8 cellular contexts compared by ENCODE assay signal in the genomic region with DNA sequence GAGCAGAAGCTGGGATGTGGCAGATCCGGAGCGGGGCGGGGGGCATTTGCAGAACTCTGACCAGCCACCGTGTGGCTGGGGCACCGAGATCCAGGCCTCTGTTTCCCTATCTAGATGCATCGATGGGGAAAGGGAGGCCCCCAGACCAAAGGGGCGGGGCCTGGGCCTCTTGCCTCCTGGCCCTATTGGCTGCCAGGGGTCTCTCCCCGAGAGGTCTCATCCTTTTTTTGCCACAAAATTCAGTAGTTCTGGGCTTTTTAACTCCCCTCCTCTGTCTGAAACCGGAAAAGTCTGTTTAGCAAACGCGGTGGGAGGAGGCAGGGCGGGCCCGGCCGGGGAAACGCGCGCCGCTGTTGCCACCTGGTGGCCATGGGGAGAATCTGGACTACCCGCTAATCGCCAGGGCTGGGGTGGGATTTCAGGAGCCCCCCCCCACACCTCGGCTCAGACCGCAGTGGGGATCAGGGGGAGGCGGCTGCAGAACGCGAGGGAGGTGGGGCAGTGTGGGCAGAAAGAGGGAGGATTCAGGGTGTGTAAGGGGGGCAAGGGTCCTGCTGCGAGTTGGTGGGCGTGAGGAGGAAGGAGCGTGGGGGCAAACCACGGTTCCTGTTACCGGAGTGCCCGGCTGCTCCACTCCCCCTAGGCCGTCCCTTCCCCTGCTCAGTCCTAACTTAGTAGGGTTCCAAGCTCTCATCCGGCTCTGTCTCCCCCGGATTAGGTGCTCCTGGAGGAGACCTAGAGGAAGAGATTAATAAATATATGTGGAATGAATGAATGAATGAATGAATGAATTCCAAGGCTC. TPM values are rescaled to one million over a fixed set of nuclear protein-coding genes. Genes with fewer than 3 reads are reported as not detected.
DNase-seq lines count a peak whose midpoint lies in the region; ATAC-seq and TF ChIP-seq lines count a peak whose summit lies in the region.

No MANE protein-coding gene starts in this region.

- H4K8ac ChIP-seq in neuronal stem cell (ENCODE audit: low read depth, low read length): no peak overlapping the region

- intact Hi-C loops in stomach (cut with DNase I; ENCODE audit: low total_unique reads): loop anchor here (2.0 kb wide), 1 partner anchor 52 kb away; no protein-coding TSS in a partner anchor

- no peaks in the 10 kb centered on the region for H3K79me1 ChIP-seq in neuronal stem cell (ENCODE audit: low read depth, low read length)

- peak overlapping the region; percentile 87 for H3K9ac ChIP-seq in neuronal stem cell (ENCODE audit: low read depth, low read length, poor library complexity)

- no peak overlapping the region for H2BK120ac ChIP-seq in neuronal stem cell (ENCODE audit: low read depth, low read length)

- H3K4me2 ChIP-seq in neuronal stem cell (ENCODE audit: insufficient read depth, low read length, poor library complexity, severe bottlenecking): peak overlapping the region; percentile 73

- no peak overlapping the region for H3K23ac ChIP-seq in neuronal stem cell (ENCODE audit: low read depth, low read length, poor library complexity)

- no peak overlapping the region for H2BK15ac ChIP-seq in neuronal stem cell (ENCODE audit: low read length)

- TF ChIP-seq EP300 in gastroesophageal sphincter (IDR thresholded peaks at IDR 0.05) (no peak), stomach (IDR thresholded peaks at IDR 0.05) (no peak)

- H3K4me1 ChIP-seq in SJSA1 (replicated peaks) (peaks cover 23% of the 10 kb centered on the region), gastroesophageal sphincter (peaks cover 0 to 23% (median 9%) of the 10 kb centered on the region in 3 donors), neuronal stem cell (ENCODE audit: control insufficient read depth in 2 of 2, insufficient read depth in 1 of 2, low read depth in 1 of 2, low read length in 2 of 2) (no peaks in the 10 kb centered on the region), stomach (peaks cover 10 to 19% (median 14%) of the 10 kb centered on the region in 4 donors)

- H2BK12ac ChIP-seq in neuronal stem cell (ENCODE audit: low read length): no peak overlapping the region

- H3K18ac ChIP-seq in neuronal stem cell (ENCODE audit: low read length): peak overlapping the region; percentile 66

- H3K9me3 ChIP-seq in SJSA1 (replicated peaks) (no peaks in the 10 kb centered on the region), gastroesophageal sphincter (no peaks in the 10 kb centered on the region), neuronal stem cell (replicated peaks in 1 of 2; ENCODE audit: control insufficient read depth in 2 of 2, insufficient read depth in 1 of 2, low read depth in 1 of 2, low read length in 2 of 2) (peaks cover 0 to 2% of the 10 kb centered on the region in 2 donors), stomach (no peaks in the 10 kb centered on the region)

- 0 to 5% methylated on average over 5 to 15 of the region's 34 CpGs for WGBS in gastroesophageal sphincter (ENCODE audit: low coverage in 1 of 2), 2 donors
- WGBS in neuronal stem cell (ENCODE audit: extremely low coverage in 2 of 2, insufficient read length in 2 of 2, insufficient replicate concordance in 1 of 2), 2 donors: no CpG with 5 or more reads among the region's 34 CpGs
- 3 to 6% (median 5%) methylated on average over 27 to 34 of the region's 34 CpGs for WGBS in stomach, 5 donors

- H3K36me3 ChIP-seq in SJSA1 (no peaks in the 10 kb centered on the region), gastroesophageal sphincter (no peaks in the 10 kb centered on the region), neuronal stem cell (replicated peaks in 1 of 2; ENCODE audit: control insufficient read depth in 2 of 2, insufficient read depth in 2 of 2, low read length in 2 of 2) (no peaks in the 10 kb centered on the region), stomach (no peaks in the 10 kb centered on the region)

- H3K27me3 ChIP-seq in SJSA1 (replicated peaks): no peaks in the 10 kb centered on the region
- H3K27me3 ChIP-seq in gastroesophageal sphincter: peaks cover 2% of the 10 kb centered on the region
- H3K27me3 ChIP-seq in neuronal stem cell (ENCODE audit: control insufficient read depth in 3 of 3, insufficient read depth in 3 of 3, low read depth in 1 of 3, low read length in 3 of 3): peaks cover 0 to 2% (median 0%) of the 10 kb centered on the region in 3 experiments
- peaks cover 0 to 9% (median 0%) of the 10 kb centered on the region in 3 donors for H3K27me3 ChIP-seq in stomach

- DNase-seq in GF-D8 (lab: John Stamatoyannopoulos, UW) (peak; percentile 20), SJSA1 (ENCODE audit: low read depth in 1 of 2, low spot score in 2 of 2) (peak; percentile 65 to 80), neuronal stem cell (ENCODE audit: low spot score) (peak; percentile 78), stomach (peak; percentile 81)
- peak; percentile 68 for DNase-seq in activated gamma-delta T cell treated with anti-CD3 and anti-CD28 coated beads, Interleukin-2, amount 50 U/mL, for 16 hours (ENCODE audit: low read depth)

- peak overlapping the region; percentile 92 for H2AFZ ChIP-seq in neuronal stem cell (ENCODE audit: low read length)

- H3K4me3 ChIP-seq in SJSA1: no peak overlapping the region
- H3K4me3 ChIP-seq in gastroesophageal sphincter: peak overlapping the region in 1 of 2 donors; percentile 22
- H3K4me3 ChIP-seq in neuronal stem cell (ENCODE audit: low read length in 2 of 2): peak overlapping the region; percentile 24 to 36
- H3K4me3 ChIP-seq in stomach: peak overlapping the region in 3 of 4 donors; percentile 22 to 36 (median 29)

- TF ChIP-seq CTCF in LNCAP (IDR thresholded peaks at IDR 0.05): peak; percentile 93
- peak in 3 of 4 experiments; percentile 95 to 99 (median 98) for TF ChIP-seq CTCF in gastroesophageal sphincter (IDR thresholded peaks at IDR 0.05)
- TF ChIP-seq CTCF in stomach (IDR thresholded peaks at IDR 0.05): peak in 5 of 7 experiments; percentile 84 to 97 (median 95)

- no peak overlapping the region for H2AK5ac ChIP-seq in neuronal stem cell (ENCODE audit: low read depth, low read length)

- no peak overlapping the region for H3K4ac ChIP-seq in neuronal stem cell (ENCODE audit: low read length)

- ATAC-seq in gastroesophageal sphincter (peak; percentile 89), GM19397 (IDR thresholded peaks at IDR 0.05; ENCODE audit: unreplicated experiment) (no peak)

- H3K27ac ChIP-seq in SJSA1 (peak overlapping the region; percentile 30; the same call in 1 of the 2 replicates), gastroesophageal sphincter (peak overlapping the region; percentile 37 to 90 (median 82)), neuronal stem cell (replicated peaks; ENCODE audit: low read length) (peak overlapping the region; percentile 64), stomach (peak overlapping the region; percentile 73 to 87 (median 80))

- H3K14ac ChIP-seq in neuronal stem cell (ENCODE audit: low read length): no peak overlapping the region

- no peak overlapping the region for H2BK5ac ChIP-seq in neuronal stem cell (ENCODE audit: low read length)

- TF ChIP-seq POLR2A in gastroesophageal sphincter (IDR thresholded peaks at IDR 0.05) (no peak), stomach (IDR thresholded peaks at IDR 0.05) (no peak)

- H4K91ac ChIP-seq in neuronal stem cell (ENCODE audit: low read depth, low read length, poor library complexity): no peak overlapping the region

RNA-seq across cellular contexts. Expression of gene IL12RB1, which starts 28.3 kb away (rescaled TPM):
- total RNA-seq in SJSA1 (2014; rRNA removed; shearing (Covaris generic)): 0.21 TPM in 1 of 2 replicates, not detected in the other
- total RNA-seq in gastroesophageal sphincter (1 to 10 TPM in 3 of 4 donors, under 1 TPM in 1; 0.15 to 3.5 (median 1.5) TPM), stomach (1 to 10 TPM in 1 of 5 donors, under 1 TPM in 1, not detected in 3; 0.18 to 9.3 TPM)
- polyA plus RNA-seq in neuronal stem cell (2013, experiment 1 of 2): not detected
- polyA plus RNA-seq in neuronal stem cell (2013, experiment 2 of 2): not detected
- under 1 TPM in 2 of 3 donors, not detected in 1; 0.68 to 0.87 TPM for polyA plus RNA-seq in stomach

RNA-seq across cellular contexts. Expression of gene MAST3, which starts 39.2 kb away (rescaled TPM):
- 1.2 and 2.3 TPM in 2 replicates for total RNA-seq in SJSA1 (2014; rRNA removed; shearing (Covaris generic))
- 1 to 10 TPM; 3.3 to 8.8 (median 4.8) TPM for total RNA-seq in gastroesophageal sphincter
- 3.8 TPM for polyA plus RNA-seq in neuronal stem cell (2013, experiment 1 of 2)
- polyA plus RNA-seq in neuronal stem cell (2013, experiment 2 of 2): 4.1 TPM
- total RNA-seq in stomach: 10 to 100 TPM in 3 of 5 donors, 1 to 10 TPM in 2; 1.7 to 29.0 (median 10.7) TPM
- polyA plus RNA-seq in stomach: 1 to 10 TPM; 1.8 to 4.0 (median 1.9) TPM

RNA-seq across cellular contexts. Expression of gene ARRDC2, which starts 50.4 kb away (rescaled TPM):
- 21.4 and 41.9 TPM in 2 replicates for total RNA-seq in SJSA1 (2014; rRNA removed; shearing (Covaris generic))
- 10 to 100 TPM; 31.9 to 64.6 (median 47.5) TPM for total RNA-seq in gastroesophageal sphincter
- polyA plus RNA-seq in neuronal stem cell (2013, experiment 1 of 2): 0.81 TPM
- 0.75 TPM for polyA plus RNA-seq in neuronal stem cell (2013, experiment 2 of 2)
- total RNA-seq in stomach: 100 to 1,000 TPM in 1 of 5 donors, 10 to 100 TPM in 4; 19.8 to 130 (median 60.8) TPM
- polyA plus RNA-seq in stomach: 10 to 100 TPM; 31.4 to 34.1 (median 32.7) TPM

Comparison
In these comparisons a context has a peak if more than half of its experiments do, and no peak if none do; other contexts are left out.
1. DNase-seq: peak in every context shown above with its lines; median percentile 81 in stomach; 78 in neuronal stem cell; 72 in SJSA1; 68 in activated gamma-delta T cell treated with anti-CD3 and anti-CD28 coated beads, Interleukin-2, amount 50 U/mL, for 16 hours; 20 in GF-D8.
2. H3K27ac ChIP-seq: peak in every context shown above with its lines; median percentile 82 in gastroesophageal sphincter; 80 in stomach; 64 in neuronal stem cell; 30 in SJSA1.